ENCODE assay signal across 1 cellular context in the genomic region with DNA sequence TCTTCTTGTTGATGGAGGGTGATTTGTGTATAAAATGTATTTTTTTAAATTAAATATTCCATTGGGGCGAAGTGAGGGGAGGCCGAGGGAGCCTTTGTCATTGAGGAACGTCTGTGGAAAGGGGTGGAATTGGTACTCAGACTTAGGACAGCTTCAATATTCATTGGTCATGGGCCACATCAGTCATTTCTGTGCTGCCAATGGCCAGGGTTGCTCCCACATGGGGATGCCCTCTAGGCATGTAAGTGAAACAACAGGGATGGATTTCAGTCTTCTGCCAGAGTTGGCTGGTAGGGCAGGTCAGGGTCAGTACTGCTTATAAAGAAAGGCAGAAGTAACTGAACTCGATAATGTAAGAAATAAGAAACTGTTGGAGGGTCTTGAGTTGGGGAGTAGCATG.
TF ChIP-seq lines count a peak whose summit lies in the region.

No MANE protein-coding gene starts in this region.

TF ChIP-seq in K562, 482 proteins besides CTCF, POLR2A, EP300 and RAD21 (continued from another document):
- TF ChIP-seq, protein P1, sequence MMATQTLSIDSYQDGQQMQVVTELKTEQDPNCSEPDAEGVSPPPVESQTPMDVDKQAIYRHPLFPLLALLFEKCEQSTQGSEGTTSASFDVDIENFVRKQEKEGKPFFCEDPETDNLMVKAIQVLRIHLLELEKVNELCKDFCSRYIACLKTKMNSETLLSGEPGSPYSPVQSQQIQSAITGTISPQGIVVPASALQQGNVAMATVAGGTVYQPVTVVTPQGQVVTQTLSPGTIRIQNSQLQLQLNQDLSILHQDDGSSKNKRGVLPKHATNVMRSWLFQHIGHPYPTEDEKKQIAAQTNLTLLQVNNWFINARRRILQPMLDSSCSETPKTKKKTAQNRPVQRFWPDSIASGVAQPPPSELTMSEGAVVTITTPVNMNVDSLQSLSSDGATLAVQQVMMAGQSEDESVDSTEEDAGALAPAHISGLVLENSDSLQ (IDR thresholded peaks at IDR 0.05) = peak; percentile 65
- no peak for TF ChIP-seq NCOR1 (IDR thresholded peaks at IDR 0.05)
- TF ChIP-seq, protein P2, sequence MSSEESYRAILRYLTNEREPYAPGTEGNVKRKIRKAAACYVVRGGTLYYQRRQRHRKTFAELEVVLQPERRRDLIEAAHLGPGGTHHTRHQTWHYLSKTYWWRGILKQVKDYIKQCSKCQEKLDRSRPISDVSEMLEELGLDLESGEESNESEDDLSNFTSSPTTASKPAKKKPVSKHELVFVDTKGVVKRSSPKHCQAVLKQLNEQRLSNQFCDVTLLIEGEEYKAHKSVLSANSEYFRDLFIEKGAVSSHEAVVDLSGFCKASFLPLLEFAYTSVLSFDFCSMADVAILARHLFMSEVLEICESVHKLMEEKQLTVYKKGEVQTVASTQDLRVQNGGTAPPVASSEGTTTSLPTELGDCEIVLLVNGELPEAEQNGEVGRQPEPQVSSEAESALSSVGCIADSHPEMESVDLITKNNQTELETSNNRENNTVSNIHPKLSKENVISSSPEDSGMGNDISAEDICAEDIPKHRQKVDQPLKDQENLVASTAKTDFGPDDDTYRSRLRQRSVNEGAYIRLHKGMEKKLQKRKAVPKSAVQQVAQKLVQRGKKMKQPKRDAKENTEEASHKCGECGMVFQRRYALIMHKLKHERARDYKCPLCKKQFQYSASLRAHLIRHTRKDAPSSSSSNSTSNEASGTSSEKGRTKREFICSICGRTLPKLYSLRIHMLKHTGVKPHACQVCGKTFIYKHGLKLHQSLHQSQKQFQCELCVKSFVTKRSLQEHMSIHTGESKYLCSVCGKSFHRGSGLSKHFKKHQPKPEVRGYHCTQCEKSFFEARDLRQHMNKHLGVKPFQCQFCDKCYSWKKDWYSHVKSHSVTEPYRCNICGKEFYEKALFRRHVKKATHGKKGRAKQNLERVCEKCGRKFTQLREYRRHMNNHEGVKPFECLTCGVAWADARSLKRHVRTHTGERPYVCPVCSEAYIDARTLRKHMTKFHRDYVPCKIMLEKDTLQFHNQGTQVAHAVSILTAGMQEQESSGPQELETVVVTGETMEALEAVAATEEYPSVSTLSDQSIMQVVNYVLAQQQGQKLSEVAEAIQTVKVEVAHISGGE (CRISPR knock-in tag; IDR thresholded peaks at IDR 0.05) = no peak
TF ChIP-seq in K562: peak in this region for 1.
